1 cellular context compared by ENCODE assay signal in the genomic region with DNA sequence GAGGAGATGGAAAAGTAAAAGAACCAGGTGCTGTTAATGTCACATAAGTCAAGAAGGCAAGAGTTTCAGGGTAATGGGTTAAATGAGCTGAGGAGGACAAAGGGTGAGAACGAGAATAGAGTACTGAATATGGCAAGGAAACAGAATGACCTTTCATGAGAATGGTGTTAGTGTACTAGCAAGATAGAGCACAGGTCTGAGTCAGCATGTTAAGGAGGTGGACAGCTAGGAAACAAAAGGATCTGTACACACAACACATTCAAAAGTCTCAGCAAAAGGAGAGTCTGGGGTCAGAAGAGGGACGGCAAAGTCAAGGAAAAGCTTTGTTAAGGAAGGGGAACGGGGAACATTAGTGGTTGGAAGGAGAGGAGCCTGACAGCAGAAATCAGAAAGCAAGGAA.
TF ChIP-seq lines count a peak whose summit lies in the region.

No MANE protein-coding gene starts in this region.

TF ChIP-seq in K562, 482 proteins besides CTCF, POLR2A, EP300 and RAD21:
- no peak for TF ChIP-seq FUS (optimal IDR thresholded peaks at IDR 0.05; ENCODE audit: low read depth, low read length)
- no peak for TF ChIP-seq SREBF2 (CRISPR knock-in tag; IDR thresholded peaks at IDR 0.05)
- no peak for TF ChIP-seq RBFOX2 (IDR thresholded peaks at IDR 0.05; ENCODE audit: low read depth, low read length)
- TF ChIP-seq NEUROD1 (IDR thresholded peaks at IDR 0.05; ENCODE audit: borderline replicate concordance, low read depth, low read length, partially characterized antibody), result no peak
- TF ChIP-seq ELF2 (CRISPR knock-in tag; IDR thresholded peaks at IDR 0.05), result no peak
- no peak for TF ChIP-seq ERF (CRISPR knock-in tag; IDR thresholded peaks at IDR 0.05)
- no peak for TF ChIP-seq ZNF436 (CRISPR knock-in tag; IDR thresholded peaks at IDR 0.05)
- no peak for TF ChIP-seq MAFK (IDR thresholded peaks at IDR 0.05; ENCODE audit: low read length)
- TF ChIP-seq, protein P1, sequence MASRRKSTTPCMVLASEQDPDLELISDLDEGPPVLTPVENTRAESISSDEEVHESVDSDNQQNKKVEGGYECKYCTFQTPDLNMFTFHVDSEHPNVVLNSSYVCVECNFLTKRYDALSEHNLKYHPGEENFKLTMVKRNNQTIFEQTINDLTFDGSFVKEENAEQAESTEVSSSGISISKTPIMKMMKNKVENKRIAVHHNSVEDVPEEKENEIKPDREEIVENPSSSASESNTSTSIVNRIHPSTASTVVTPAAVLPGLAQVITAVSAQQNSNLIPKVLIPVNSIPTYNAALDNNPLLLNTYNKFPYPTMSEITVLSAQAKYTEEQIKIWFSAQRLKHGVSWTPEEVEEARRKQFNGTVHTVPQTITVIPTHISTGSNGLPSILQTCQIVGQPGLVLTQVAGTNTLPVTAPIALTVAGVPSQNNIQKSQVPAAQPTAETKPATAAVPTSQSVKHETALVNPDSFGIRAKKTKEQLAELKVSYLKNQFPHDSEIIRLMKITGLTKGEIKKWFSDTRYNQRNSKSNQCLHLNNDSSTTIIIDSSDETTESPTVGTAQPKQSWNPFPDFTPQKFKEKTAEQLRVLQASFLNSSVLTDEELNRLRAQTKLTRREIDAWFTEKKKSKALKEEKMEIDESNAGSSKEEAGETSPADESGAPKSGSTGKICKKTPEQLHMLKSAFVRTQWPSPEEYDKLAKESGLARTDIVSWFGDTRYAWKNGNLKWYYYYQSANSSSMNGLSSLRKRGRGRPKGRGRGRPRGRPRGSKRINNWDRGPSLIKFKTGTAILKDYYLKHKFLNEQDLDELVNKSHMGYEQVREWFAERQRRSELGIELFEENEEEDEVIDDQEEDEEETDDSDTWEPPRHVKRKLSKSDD (conservative IDR thresholded peaks at IDR 0.05; ENCODE audit: low read length), result no peak
- TF ChIP-seq SRF (CRISPR knock-in tag; IDR thresholded peaks at IDR 0.05), result no peak
- no peak for TF ChIP-seq COPS2 (conservative IDR thresholded peaks at IDR 0.05)
- no peak for TF ChIP-seq TSC22D4 (tag; IDR thresholded peaks at IDR 0.05)
- TF ChIP-seq ZNF551 (CRISPR knock-in tag; IDR thresholded peaks at IDR 0.05), result no peak
- no peak for TF ChIP-seq PRPF4 (IDR thresholded peaks at IDR 0.05; ENCODE audit: insufficient read depth, low read depth, low read length, poor library complexity, severe bottlenecking)
- TF ChIP-seq BHLHE40 (IDR thresholded peaks at IDR 0.05; ENCODE audit: low read length), result no peak
- no peak for TF ChIP-seq ZKSCAN8 (CRISPR knock-in tag; IDR thresholded peaks at IDR 0.05)
- TF ChIP-seq RFX7 (CRISPR knock-in tag; IDR thresholded peaks at IDR 0.05), result no peak
- 0 out of 2 replicates have a peak, but pooled peaks have one; percentile 48 for TF ChIP-seq HDGF (IDR thresholded peaks at IDR 0.05)
- no peak for TF ChIP-seq E2F1 (CRISPR knock-in tag; IDR thresholded peaks at IDR 0.05)
- peak; percentile 80 for TF ChIP-seq MAFG (tag; conservative IDR thresholded peaks at IDR 0.05)
- TF ChIP-seq, protein P2, sequence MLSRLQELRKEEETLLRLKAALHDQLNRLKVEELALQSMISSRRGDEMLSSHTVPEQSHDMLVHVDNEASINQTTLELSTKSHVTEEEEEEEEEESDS (CRISPR knock-in tag; IDR thresholded peaks at IDR 0.05), result no peak
- peak; percentile 93 for TF ChIP-seq C11orf30 (IDR thresholded peaks at IDR 0.05; ENCODE audit: low read depth)
- no peak for TF ChIP-seq BRD4 (IDR thresholded peaks at IDR 0.05)
- TF ChIP-seq CBFA2T3 (IDR thresholded peaks at IDR 0.05), result peak; percentile 18; the same call in 1 of the 2 replicates
- TF ChIP-seq ZNF384 (IDR thresholded peaks at IDR 0.05; ENCODE audit: low read depth, low read length), result no peak
- peak; percentile 98 for TF ChIP-seq ZNF316 (IDR thresholded peaks at IDR 0.05)
- TF ChIP-seq ARID2 (IDR thresholded peaks at IDR 0.05), result peak; percentile 20; the same call in 1 of the 2 replicates
- TF ChIP-seq E2F3 (CRISPR knock-in tag; IDR thresholded peaks at IDR 0.05), result no peak
- TF ChIP-seq ELK3 (CRISPR knock-in tag; IDR thresholded peaks at IDR 0.05), result no peak
- no peak for TF ChIP-seq ZNF764 (CRISPR knock-in tag; IDR thresholded peaks at IDR 0.05; ENCODE audit: low read depth)
- TF ChIP-seq ZNF766 (CRISPR knock-in tag; conservative IDR thresholded peaks at IDR 0.05), result no peak
- TF ChIP-seq E2F5 (CRISPR knock-in tag; IDR thresholded peaks at IDR 0.05), result no peak
- no peak for TF ChIP-seq KAT8 (IDR thresholded peaks at IDR 0.05; ENCODE audit: low read depth)
- TF ChIP-seq ZNF75A (CRISPR knock-in tag; IDR thresholded peaks at IDR 0.05), result no peak
- TF ChIP-seq CBFB (CRISPR knock-in tag; IDR thresholded peaks at IDR 0.05), result no peak
- TF ChIP-seq ZSCAN32 (CRISPR knock-in tag; IDR thresholded peaks at IDR 0.05), result no peak
- TF ChIP-seq ZNF57 (CRISPR knock-in tag; IDR thresholded peaks at IDR 0.05), result no peak
- TF ChIP-seq, protein P3, sequence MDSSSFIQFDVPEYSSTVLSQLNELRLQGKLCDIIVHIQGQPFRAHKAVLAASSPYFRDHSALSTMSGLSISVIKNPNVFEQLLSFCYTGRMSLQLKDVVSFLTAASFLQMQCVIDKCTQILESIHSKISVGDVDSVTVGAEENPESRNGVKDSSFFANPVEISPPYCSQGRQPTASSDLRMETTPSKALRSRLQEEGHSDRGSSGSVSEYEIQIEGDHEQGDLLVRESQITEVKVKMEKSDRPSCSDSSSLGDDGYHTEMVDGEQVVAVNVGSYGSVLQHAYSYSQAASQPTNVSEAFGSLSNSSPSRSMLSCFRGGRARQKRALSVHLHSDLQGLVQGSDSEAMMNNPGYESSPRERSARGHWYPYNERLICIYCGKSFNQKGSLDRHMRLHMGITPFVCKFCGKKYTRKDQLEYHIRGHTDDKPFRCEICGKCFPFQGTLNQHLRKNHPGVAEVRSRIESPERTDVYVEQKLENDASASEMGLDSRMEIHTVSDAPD (CRISPR knock-in tag; IDR thresholded peaks at IDR 0.05), result no peak
- no peak for TF ChIP-seq EP400 (IDR thresholded peaks at IDR 0.05)
- TF ChIP-seq MCM3 (IDR thresholded peaks at IDR 0.05), result no peak
- TF ChIP-seq FIP1L1 (IDR thresholded peaks at IDR 0.05; ENCODE audit: low read depth, low read length, poor library complexity, severe bottlenecking), result no peak
- TF ChIP-seq ZNF184 (CRISPR knock-in tag; IDR thresholded peaks at IDR 0.05), result no peak
- TF ChIP-seq GATAD2A (IDR thresholded peaks at IDR 0.05), result no peak
- no peak for TF ChIP-seq MCM2 (IDR thresholded peaks at IDR 0.05; ENCODE audit: low read depth)
- TF ChIP-seq NKRF (IDR thresholded peaks at IDR 0.05; ENCODE audit: borderline replicate concordance), result 0 out of 2 replicates have a peak, but pooled peaks have one; percentile 19
- TF ChIP-seq PTRF (tag; IDR thresholded peaks at IDR 0.05), result no peak
- TF ChIP-seq EHMT2 (IDR thresholded peaks at IDR 0.05), result peak; percentile 57; the same call in 1 of the 2 replicates
- peak; percentile 45; the same call in 1 of the 2 replicates for TF ChIP-seq DPF2 (IDR thresholded peaks at IDR 0.05)
- no peak for TF ChIP-seq TCF7 (IDR thresholded peaks at IDR 0.05; ENCODE audit: borderline replicate concordance)
- TF ChIP-seq ESRRB (CRISPR knock-in tag; IDR thresholded peaks at IDR 0.05; ENCODE audit: borderline replicate concordance), result no peak
- TF ChIP-seq, protein P4, sequence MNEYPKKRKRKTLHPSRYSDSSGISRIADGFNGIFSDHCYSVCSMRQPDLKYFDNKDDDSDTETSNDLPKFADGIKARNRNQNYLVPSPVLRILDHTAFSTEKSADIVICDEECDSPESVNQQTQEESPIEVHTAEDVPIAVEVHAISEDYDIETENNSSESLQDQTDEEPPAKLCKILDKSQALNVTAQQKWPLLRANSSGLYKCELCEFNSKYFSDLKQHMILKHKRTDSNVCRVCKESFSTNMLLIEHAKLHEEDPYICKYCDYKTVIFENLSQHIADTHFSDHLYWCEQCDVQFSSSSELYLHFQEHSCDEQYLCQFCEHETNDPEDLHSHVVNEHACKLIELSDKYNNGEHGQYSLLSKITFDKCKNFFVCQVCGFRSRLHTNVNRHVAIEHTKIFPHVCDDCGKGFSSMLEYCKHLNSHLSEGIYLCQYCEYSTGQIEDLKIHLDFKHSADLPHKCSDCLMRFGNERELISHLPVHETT (CRISPR knock-in tag; conservative IDR thresholded peaks at IDR 0.05 in 1 of 2, IDR thresholded peaks at IDR 0.05 in 1 of 2), result no peak
